Comparison of ENCODE assay signal across 22 cellular contexts in the genomic region with DNA sequence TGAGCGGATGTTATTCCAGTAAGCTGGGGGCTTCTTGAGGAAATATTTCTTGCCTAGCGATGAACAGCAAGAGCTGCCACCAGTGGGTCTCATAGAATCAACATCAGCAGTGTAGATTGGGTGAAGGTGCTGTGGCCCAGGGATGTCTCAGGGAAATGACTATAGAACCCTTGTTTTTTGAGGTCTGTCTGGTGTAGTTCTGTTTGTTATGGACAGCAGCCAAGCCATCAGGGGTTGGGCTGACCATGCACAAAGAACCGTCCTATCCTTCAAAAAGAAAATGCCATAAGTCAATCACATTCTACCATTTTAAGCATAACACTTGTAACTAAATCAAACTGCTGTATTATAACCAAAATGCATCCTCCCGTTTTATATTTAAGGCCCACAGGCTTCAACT. TPM values are rescaled to one million over a fixed set of nuclear protein-coding genes. Genes with fewer than 3 reads are reported as not detected.
DNase-seq lines count a peak whose midpoint lies in the region; ATAC-seq and TF ChIP-seq lines count a peak whose summit lies in the region.
"Had no signal": no experiment of that assay in that cellular context is flagged by ENCODE, and none has a peak within 500 bp of the region (broad histone marks: within the 10 kb centered on the region; RNA-seq: fewer than 3 reads in every experiment).

No MANE protein-coding gene starts in this region.

- H3K4me3 ChIP-seq in astrocyte of the spinal cord (ENCODE audit: low read depth, low read length), result no peak overlapping the region
- H3K4me3 ChIP-seq: A549, Peyer's patch, SJCRH30 had no signal

- POLR2A ChIA-PET in T-cell (lab: Charles Lee), result no interaction called here

- H3K4me3 Mint-ChIP-seq in T-cell, result no peak overlapping the region
- H3K4me3 Mint-ChIP-seq: CD4-positive, CD25-positive, alpha-beta regulatory T cell had no signal

- peaks cover 0 to 2% (median 0%) of the 10 kb centered on the region in 3 donors for H3K4me1 Mint-ChIP-seq in T-cell
- H3K4me1 Mint-ChIP-seq: CD4-positive, CD25-positive, alpha-beta regulatory T cell had no signal

- H3K27me3 Mint-ChIP-seq in T-cell, result peaks cover 0 to 18% of the 10 kb centered on the region in 2 donors

- in situ Hi-C loops in astrocyte of the spinal cord (cut with HindIII; ENCODE audit: low sequenced_read_pairs), result no loop called here

- CTCF ChIA-PET in T-cell (lab: Charles Lee), result no interaction called here

- no peak for TF ChIP-seq CTCF in astrocyte of the spinal cord (IDR thresholded peaks at IDR 0.05; ENCODE audit: low read depth, low read length)

- no peaks in the 10 kb centered on the region for H3K9me3 Mint-ChIP-seq in T-cell
- H3K9me3 Mint-ChIP-seq: CD4-positive, CD25-positive, alpha-beta regulatory T cell had no signal

- ATAC-seq in T-cell (replicated peaks in 1 of 4), result no peak
- no peak for ATAC-seq in GM21737 (IDR thresholded peaks at IDR 0.05; ENCODE audit: unreplicated experiment)
- ATAC-seq: A549, HCT116 had no signal

- DNase-seq in Daoy (ENCODE audit: low read depth), result peak; percentile 18
- peak; percentile 6 for DNase-seq in HuH-7 (ENCODE audit: low spot score)
- DNase-seq in astrocyte of the spinal cord (ENCODE audit: low read depth, low spot score), result peak; percentile 30
- peak; percentile 47 for DNase-seq in iris pigment epithelial cell (ENCODE audit: low read depth)
- no peak for DNase-seq in T-cell
- DNase-seq in DMS 273 treated with DMSO at 0.1 percent for 48 hours (lab: John Stamatoyannopoulos, UW), result no peak
- no peak for DNase-seq in C1 segment of cervical spinal cord (lab: John Stamatoyannopoulos, UW)
- DNase-seq: BE2C; CD4-positive, CD25-positive, alpha-beta regulatory T cell; COR-L47; DND-41; GOT3; Kasumi-1; NCI-H1092; NCI-H1436; NCI-H1930; NCI-H510A; Peyer's patch; SJCRH30 had no signal

- H3K36me3 Mint-ChIP-seq in T-cell, result no peaks in the 10 kb centered on the region
- H3K36me3 Mint-ChIP-seq: CD4-positive, CD25-positive, alpha-beta regulatory T cell had no signal

- no peak overlapping the region for H3K27ac Mint-ChIP-seq in T-cell
- H3K27ac Mint-ChIP-seq: CD4-positive, CD25-positive, alpha-beta regulatory T cell had no signal

RNA-seq across cellular contexts. Expression of a gene that starts 17.3 kb away (rescaled TPM):
- 35.2 and 35.3 TPM in 2 replicates for total RNA-seq in Daoy (2014; rRNA removed; shearing (Covaris generic))
- total RNA-seq in T-cell, result 10 to 100 TPM in 3 of 5 donors, 1 to 10 TPM in 2; 6.6 to 18.5 (median 14.8) TPM

RNA-seq across cellular contexts. Expression of a gene that starts 43.2 kb away (rescaled TPM):
- 81.7 and 88.3 TPM in 2 replicates for total RNA-seq in Daoy (2014; rRNA removed; shearing (Covaris generic))
- total RNA-seq in T-cell, result 10 to 100 TPM; 18.9 to 27.2 (median 25.3) TPM

Comparison
In these comparisons a context has a peak if more than half of its experiments do, and no peak if none do; other contexts are left out.
1. DNase-seq: peak in Daoy (single experiment), HuH-7 (single experiment), astrocyte of the spinal cord (single experiment) and iris pigment epithelial cell (single experiment); none in T-cell (0 of 34), DMS 273 treated with DMSO at 0.1 percent for 48 hours (single experiment) and C1 segment of cervical spinal cord (0 of 14).